ENCODE assay signal across 19 cellular contexts in the genomic region with DNA sequence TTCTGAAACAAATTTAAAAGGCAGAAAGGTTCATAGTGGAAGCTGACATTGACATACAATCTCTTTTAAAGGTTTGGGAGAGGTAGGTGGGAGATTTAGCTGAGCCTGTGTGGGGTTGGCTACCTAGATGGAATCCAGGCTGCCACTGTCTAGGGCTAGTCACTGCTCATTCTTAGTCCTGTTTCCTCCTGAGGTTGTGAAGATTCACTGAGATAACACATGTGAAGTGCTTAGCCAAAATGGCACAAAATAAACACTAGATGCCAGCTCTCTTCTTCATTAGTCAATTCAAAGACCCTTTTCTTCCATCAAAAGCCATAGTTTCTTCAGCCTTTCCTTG. TPM values are rescaled to one million over a fixed set of nuclear protein-coding genes. Genes with fewer than 3 reads are reported as not detected.
DNase-seq lines count a peak whose midpoint lies in the region; ATAC-seq and TF ChIP-seq lines count a peak whose summit lies in the region.
"Had no signal": no experiment of that assay in that cellular context is flagged by ENCODE, and none has a peak within 500 bp of the region (broad histone marks: within the 10 kb centered on the region; RNA-seq: fewer than 3 reads in every experiment).

No MANE protein-coding gene starts in this region.

- H3K4me3 Mint-ChIP-seq in WTC11 = no peak overlapping the region
- H3K4me3 Mint-ChIP-seq in HFFc6 = no peak overlapping the region
- H3K4me3 Mint-ChIP-seq: stimulated activated naive CD8-positive, alpha-beta T cell treated with anti-CD3 and anti-CD28 coated beads, Interleukin-15, Interleukin-2, amounts not matched to agents 100 ng/mL and 50 ng/mL, for 24 hours had no signal

- peaks cover 99% of the 10 kb centered on the region for H3K27me3 Mint-ChIP-seq in WTC11 (ENCODE audit: low read depth)
- peaks cover 2% of the 10 kb centered on the region for H3K27me3 Mint-ChIP-seq in HFFc6 (ENCODE audit: insufficient read depth)

- no peak overlapping the region for H3K27ac Mint-ChIP-seq in WTC11
- no peak overlapping the region for H3K27ac Mint-ChIP-seq in HFFc6
- H3K27ac Mint-ChIP-seq: stimulated activated naive CD8-positive, alpha-beta T cell treated with anti-CD3 and anti-CD28 coated beads, Interleukin-15, Interleukin-2, amounts not matched to agents 100 ng/mL and 50 ng/mL, for 24 hours had no signal

- no peaks in the 10 kb centered on the region for H3K36me3 Mint-ChIP-seq in WTC11
- peaks cover 9% of the 10 kb centered on the region for H3K36me3 Mint-ChIP-seq in HFFc6 (ENCODE audit: low read depth)

- H3K4me1 Mint-ChIP-seq in WTC11 (peaks cover 71% of the 10 kb centered on the region), HFFc6 (ENCODE audit: low read depth) (peaks cover 7% of the 10 kb centered on the region; the same call in 1 of the 2 replicates)

- no peaks in the 10 kb centered on the region for H3K9me3 Mint-ChIP-seq in WTC11
- no peaks in the 10 kb centered on the region for H3K9me3 Mint-ChIP-seq in HFFc6

- DNase-seq in WTC11 (ENCODE audit: low spot score) = no peak
- DNase-seq in HFFc6 = no peak
- no peak for DNase-seq in activated T-cell treated with anti-CD3 and anti-CD28 coated beads, Interleukin-2, amount 50 U/mL, for 48 hours
- DNase-seq in GOT3 (lab: John Stamatoyannopoulos, UW) = no peak
- DNase-seq: activated CD4-positive, alpha-beta T cell treated with anti-CD3 and anti-CD28 coated beads, Interleukin-2, amount 50 U/mL, for 1 hour; amniotic stem cell; GF-D8; HCEC 1CT; NCI-H1436; SIG-M5; uterus had no signal

- TF ChIP-seq CTCF in WTC11 (IDR thresholded peaks at IDR 0.05) (no peak), HFFc6 (IDR thresholded peaks at IDR 0.05) (no peak)

- ATAC-seq in GM18502 (IDR thresholded peaks at IDR 0.05; ENCODE audit: poor library complexity, unreplicated experiment) (peak; percentile 36), GM21360 (IDR thresholded peaks at IDR 0.05; ENCODE audit: unreplicated experiment) (peak; percentile 26), HG02938 (IDR thresholded peaks at IDR 0.05; ENCODE audit: unreplicated experiment) (peak; percentile 7), WTC11 (peak; percentile 4), HG03460 (IDR thresholded peaks at IDR 0.05; ENCODE audit: unreplicated experiment) (no peak)

- POLR2A ChIA-PET in WTC11 (lab: Charles Lee) = no interaction called here

- CTCF ChIA-PET in WTC11 (lab: Charles Lee) = interaction anchor here (0.5 to 2.1 kb wide), 15 partner anchors 9 to 408 kb away, joined by 3 to 19 read pairs (median 4); no protein-coding TSS in a partner anchor

TF ChIP-seq in WTC11, 78 proteins besides CTCF, POLR2A, EP300 and RAD21:
- TF ChIP-seq ZSCAN18 (CRISPR knock-in tag; IDR thresholded peaks at IDR 0.05) = no peak
- TF ChIP-seq OVOL2 (CRISPR knock-in tag; IDR thresholded peaks at IDR 0.05; ENCODE audit: borderline replicate concordance) = no peak
- TF ChIP-seq MXD4 (CRISPR knock-in tag; IDR thresholded peaks at IDR 0.05; ENCODE audit: borderline replicate concordance) = no peak
- TF ChIP-seq TEAD4 (CRISPR knock-in tag; IDR thresholded peaks at IDR 0.05) = no peak
- no peak for TF ChIP-seq ZNF416 (CRISPR knock-in tag; IDR thresholded peaks at IDR 0.05)
- no peak for TF ChIP-seq ZNF121 (CRISPR knock-in tag; IDR thresholded peaks at IDR 0.05)

RNA-seq across cellular contexts. Expression of gene MYF6, which starts 3.3 kb away (rescaled TPM):
- total RNA-seq in WTC11 (2021) = 0.15 to 0.39 TPM in 2 of 3 replicates, not detected in the other
- not detected for total RNA-seq in HFFc6 (2021; fragmentation: NEBNext Ultra II Directional; extraction: Animal tissue kit (Norgen Biotek cat#: 25700))
- total RNA-seq: epithelial cell of proximal tubule, kidney epithelial cell, uterus had no signal

RNA-seq across cellular contexts. Expression of gene MYF5, which starts 6.0 kb away (rescaled TPM):
- not detected in 3 replicates for total RNA-seq in WTC11 (2021)
- not detected for total RNA-seq in HFFc6 (2021; fragmentation: NEBNext Ultra II Directional; extraction: Animal tissue kit (Norgen Biotek cat#: 25700))
- total RNA-seq: epithelial cell of proximal tubule, kidney epithelial cell, omental fat pad, uterus had no signal
